1 cellular context compared by ENCODE assay signal in the genomic region with DNA sequence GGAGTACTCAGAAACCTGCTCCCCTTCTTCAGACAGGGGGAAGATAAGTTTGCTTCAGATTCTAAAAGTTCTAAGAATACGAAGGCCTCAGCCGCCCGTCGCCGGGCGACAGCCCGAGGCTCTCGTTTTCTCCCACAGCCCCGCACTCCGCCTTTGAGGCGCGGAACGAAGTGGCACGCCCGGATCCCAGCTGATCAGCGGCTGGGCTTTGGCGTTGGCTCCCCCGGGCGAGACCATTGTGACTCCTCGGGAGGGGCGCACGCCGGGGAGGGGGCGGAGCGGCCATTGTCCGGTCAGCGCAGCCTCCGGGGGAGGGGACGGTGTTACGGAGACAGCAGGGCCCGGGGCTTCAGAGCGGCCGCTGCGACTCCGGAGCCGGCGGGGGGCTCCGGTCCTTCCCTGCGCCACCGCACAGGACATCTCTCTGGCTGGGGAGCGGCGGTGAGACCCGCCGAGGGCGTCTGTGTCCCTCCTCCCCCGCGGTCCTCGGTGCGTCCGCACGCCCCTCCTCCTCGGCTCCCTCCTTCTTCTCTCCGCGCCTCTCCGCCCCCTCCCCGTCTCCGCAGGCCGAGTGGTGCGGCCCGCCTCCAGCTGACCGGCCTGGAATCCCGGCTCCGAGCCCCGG.
TF ChIP-seq lines count a peak whose summit lies in the region.

A gene with protein sequence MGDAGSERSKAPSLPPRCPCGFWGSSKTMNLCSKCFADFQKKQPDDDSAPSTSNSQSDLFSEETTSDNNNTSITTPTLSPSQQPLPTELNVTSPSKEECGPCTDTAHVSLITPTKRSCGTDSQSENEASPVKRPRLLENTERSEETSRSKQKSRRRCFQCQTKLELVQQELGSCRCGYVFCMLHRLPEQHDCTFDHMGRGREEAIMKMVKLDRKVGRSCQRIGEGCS (plus strand): TSS at position 551 of the 625 bp plus-strand sequence. CDS start 219 bp downstream, outside the sequence.

TF ChIP-seq in K562, 482 proteins besides CTCF, POLR2A, EP300 and RAD21 (continued from another document and continues in another):
- TF ChIP-seq, protein P1, sequence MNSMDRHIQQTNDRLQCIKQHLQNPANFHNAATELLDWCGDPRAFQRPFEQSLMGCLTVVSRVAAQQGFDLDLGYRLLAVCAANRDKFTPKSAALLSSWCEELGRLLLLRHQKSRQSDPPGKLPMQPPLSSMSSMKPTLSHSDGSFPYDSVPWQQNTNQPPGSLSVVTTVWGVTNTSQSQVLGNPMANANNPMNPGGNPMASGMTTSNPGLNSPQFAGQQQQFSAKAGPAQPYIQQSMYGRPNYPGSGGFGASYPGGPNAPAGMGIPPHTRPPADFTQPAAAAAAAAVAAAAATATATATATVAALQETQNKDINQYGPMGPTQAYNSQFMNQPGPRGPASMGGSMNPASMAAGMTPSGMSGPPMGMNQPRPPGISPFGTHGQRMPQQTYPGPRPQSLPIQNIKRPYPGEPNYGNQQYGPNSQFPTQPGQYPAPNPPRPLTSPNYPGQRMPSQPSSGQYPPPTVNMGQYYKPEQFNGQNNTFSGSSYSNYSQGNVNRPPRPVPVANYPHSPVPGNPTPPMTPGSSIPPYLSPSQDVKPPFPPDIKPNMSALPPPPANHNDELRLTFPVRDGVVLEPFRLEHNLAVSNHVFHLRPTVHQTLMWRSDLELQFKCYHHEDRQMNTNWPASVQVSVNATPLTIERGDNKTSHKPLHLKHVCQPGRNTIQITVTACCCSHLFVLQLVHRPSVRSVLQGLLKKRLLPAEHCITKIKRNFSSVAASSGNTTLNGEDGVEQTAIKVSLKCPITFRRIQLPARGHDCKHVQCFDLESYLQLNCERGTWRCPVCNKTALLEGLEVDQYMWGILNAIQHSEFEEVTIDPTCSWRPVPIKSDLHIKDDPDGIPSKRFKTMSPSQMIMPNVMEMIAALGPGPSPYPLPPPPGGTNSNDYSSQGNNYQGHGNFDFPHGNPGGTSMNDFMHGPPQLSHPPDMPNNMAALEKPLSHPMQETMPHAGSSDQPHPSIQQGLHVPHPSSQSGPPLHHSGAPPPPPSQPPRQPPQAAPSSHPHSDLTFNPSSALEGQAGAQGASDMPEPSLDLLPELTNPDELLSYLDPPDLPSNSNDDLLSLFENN (IDR thresholded peaks at IDR 0.05; ENCODE audit: low read depth in 2 of 2, low read length in 2 of 2): no peak
- TF ChIP-seq BHLHE40 (IDR thresholded peaks at IDR 0.05; ENCODE audit: low read length) (peak; percentile 92), MYNN (IDR thresholded peaks at IDR 0.05) (no peak), MYNN (CRISPR knock-in tag; IDR thresholded peaks at IDR 0.05) (no peak), SIX5 (IDR thresholded peaks at IDR 0.05; ENCODE audit: borderline replicate concordance in 1 of 2, insufficient read depth in 1 of 2, low read depth in 1 of 2, low read length in 2 of 2) (peak; percentile 54 to 62; a peak in 3 of 4 replicates), HNRNPK (IDR thresholded peaks at IDR 0.05; ENCODE audit: low read depth, low read length, poor library complexity, severe bottlenecking) (peak; percentile 96), E2F3 (CRISPR knock-in tag; IDR thresholded peaks at IDR 0.05) (no peak), ZNF77 (CRISPR knock-in tag; IDR thresholded peaks at IDR 0.05) (no peak), ARNT (IDR thresholded peaks at IDR 0.05) (no peak; a peak in 1 of 4 replicates), ELF1 (tag; IDR thresholded peaks at IDR 0.05) (peak; percentile 86; the same call in 1 of the 2 replicates), CBFA2T2 (conservative IDR thresholded peaks at IDR 0.05) (no peak), CHD2 (IDR thresholded peaks at IDR 0.05; ENCODE audit: low read depth, low read length) (0 out of 2 replicates have a peak, but pooled peaks have one; percentile 18), PHB (CRISPR knock-in tag; IDR thresholded peaks at IDR 0.05) (peak; percentile 71), HNRNPLL (IDR thresholded peaks at IDR 0.05; ENCODE audit: low read depth, low read length, poor library complexity, severe bottlenecking) (peak; percentile 75), NBN (IDR thresholded peaks at IDR 0.05; ENCODE audit: low read depth) (peak; percentile 86), CBFA2T3 (IDR thresholded peaks at IDR 0.05) (peak; percentile 41), ZNF174 (CRISPR knock-in tag; IDR thresholded peaks at IDR 0.05) (no peak), DACH1 (IDR thresholded peaks at IDR 0.05; ENCODE audit: partially characterized antibody) (peak; percentile 100), U2AF1 (optimal IDR thresholded peaks at IDR 0.05; ENCODE audit: low read depth, low read length) (peak; percentile 72), ZBTB7A (IDR thresholded peaks at IDR 0.05; ENCODE audit: borderline replicate concordance, control insufficient read depth, low read depth, low read length) (peak; percentile 36), POLR2AphosphoS2 (IDR thresholded peaks at IDR 0.05; ENCODE audit: low read length) (no peak), CAMTA2 (CRISPR knock-in tag; conservative IDR thresholded peaks at IDR 0.05) (0 out of 2 replicates have a peak, but pooled peaks have one; percentile 75), CBX1 (IDR thresholded peaks at IDR 0.05; ENCODE audit: low read depth) (no peak; the same call in 1 of the 2 replicates), NELFE (IDR thresholded peaks at IDR 0.05; ENCODE audit: insufficient read depth, insufficient read length) (no peak), PHF8 (IDR thresholded peaks at IDR 0.05; ENCODE audit: borderline replicate concordance, low read length) (peak; percentile 23; the same call in 1 of the 2 replicates), SIN3A (IDR thresholded peaks at IDR 0.05; ENCODE audit: borderline replicate concordance in 2 of 2, control insufficient read depth in 1 of 2, low read depth in 2 of 2, low read length in 2 of 2) (peak; percentile 80 to 98; a peak in 3 of 4 replicates), ZNF445 (CRISPR knock-in tag; IDR thresholded peaks at IDR 0.05; ENCODE audit: low read depth) (no peak), GTF2E2 (tag; IDR thresholded peaks at IDR 0.05) (peak; percentile 53; the same call in 1 of the 2 replicates), HOXB6 (CRISPR knock-in tag; IDR thresholded peaks at IDR 0.05; ENCODE audit: borderline replicate concordance) (no peak), ETV5 (CRISPR knock-in tag; IDR thresholded peaks at IDR 0.05; ENCODE audit: low read depth) (peak; percentile 49), NR2F6 (CRISPR knock-in tag; IDR thresholded peaks at IDR 0.05) (no peak), NFIC (IDR thresholded peaks at IDR 0.05) (0 out of 2 replicates have a peak, but pooled peaks have one; percentile 8), MYC (IDR thresholded peaks at IDR 0.05; ENCODE audit: low read depth, low read length) (no peak), MYC (CRISPR knock-in tag; IDR thresholded peaks at IDR 0.05; ENCODE audit: borderline replicate concordance, low read depth) (peak; percentile 56), SMAD1 (IDR thresholded peaks at IDR 0.05; ENCODE audit: low read depth, low read length, partially characterized antibody) (peak; percentile 15), ZNF263 (CRISPR knock-in tag; IDR thresholded peaks at IDR 0.05; ENCODE audit: borderline replicate concordance) (peak; percentile 99)
- TF ChIP-seq, protein P2, sequence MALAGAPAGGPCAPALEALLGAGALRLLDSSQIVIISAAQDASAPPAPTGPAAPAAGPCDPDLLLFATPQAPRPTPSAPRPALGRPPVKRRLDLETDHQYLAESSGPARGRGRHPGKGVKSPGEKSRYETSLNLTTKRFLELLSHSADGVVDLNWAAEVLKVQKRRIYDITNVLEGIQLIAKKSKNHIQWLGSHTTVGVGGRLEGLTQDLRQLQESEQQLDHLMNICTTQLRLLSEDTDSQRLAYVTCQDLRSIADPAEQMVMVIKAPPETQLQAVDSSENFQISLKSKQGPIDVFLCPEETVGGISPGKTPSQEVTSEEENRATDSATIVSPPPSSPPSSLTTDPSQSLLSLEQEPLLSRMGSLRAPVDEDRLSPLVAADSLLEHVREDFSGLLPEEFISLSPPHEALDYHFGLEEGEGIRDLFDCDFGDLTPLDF (CRISPR knock-in tag; IDR thresholded peaks at IDR 0.05): peak; percentile 69; the same call in 1 of the 2 replicates
- TF ChIP-seq, protein P3, sequence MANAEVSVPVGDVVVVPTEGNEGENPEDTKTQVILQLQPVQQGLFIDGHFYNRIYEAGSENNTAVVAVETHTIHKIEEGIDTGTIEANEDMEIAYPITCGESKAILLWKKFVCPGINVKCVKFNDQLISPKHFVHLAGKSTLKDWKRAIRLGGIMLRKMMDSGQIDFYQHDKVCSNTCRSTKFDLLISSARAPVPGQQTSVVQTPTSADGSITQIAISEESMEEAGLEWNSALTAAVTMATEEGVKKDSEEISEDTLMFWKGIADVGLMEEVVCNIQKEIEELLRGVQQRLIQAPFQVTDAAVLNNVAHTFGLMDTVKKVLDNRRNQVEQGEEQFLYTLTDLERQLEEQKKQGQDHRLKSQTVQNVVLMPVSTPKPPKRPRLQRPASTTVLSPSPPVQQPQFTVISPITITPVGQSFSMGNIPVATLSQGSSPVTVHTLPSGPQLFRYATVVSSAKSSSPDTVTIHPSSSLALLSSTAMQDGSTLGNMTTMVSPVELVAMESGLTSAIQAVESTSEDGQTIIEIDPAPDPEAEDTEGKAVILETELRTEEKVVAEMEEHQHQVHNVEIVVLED (CRISPR knock-in tag; IDR thresholded peaks at IDR 0.05): peak; percentile 69
- TF ChIP-seq, protein P4, sequence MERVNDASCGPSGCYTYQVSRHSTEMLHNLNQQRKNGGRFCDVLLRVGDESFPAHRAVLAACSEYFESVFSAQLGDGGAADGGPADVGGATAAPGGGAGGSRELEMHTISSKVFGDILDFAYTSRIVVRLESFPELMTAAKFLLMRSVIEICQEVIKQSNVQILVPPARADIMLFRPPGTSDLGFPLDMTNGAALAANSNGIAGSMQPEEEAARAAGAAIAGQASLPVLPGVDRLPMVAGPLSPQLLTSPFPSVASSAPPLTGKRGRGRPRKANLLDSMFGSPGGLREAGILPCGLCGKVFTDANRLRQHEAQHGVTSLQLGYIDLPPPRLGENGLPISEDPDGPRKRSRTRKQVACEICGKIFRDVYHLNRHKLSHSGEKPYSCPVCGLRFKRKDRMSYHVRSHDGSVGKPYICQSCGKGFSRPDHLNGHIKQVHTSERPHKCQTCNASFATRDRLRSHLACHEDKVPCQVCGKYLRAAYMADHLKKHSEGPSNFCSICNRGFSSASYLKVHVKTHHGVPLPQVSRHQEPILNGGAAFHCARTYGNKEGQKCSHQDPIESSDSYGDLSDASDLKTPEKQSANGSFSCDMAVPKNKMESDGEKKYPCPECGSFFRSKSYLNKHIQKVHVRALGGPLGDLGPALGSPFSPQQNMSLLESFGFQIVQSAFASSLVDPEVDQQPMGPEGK (CRISPR knock-in tag; IDR thresholded peaks at IDR 0.05; ENCODE audit: borderline replicate concordance): no peak
- TF ChIP-seq, protein P5, sequence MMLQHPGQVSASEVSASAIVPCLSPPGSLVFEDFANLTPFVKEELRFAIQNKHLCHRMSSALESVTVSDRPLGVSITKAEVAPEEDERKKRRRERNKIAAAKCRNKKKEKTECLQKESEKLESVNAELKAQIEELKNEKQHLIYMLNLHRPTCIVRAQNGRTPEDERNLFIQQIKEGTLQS (IDR thresholded peaks at IDR 0.05): peak; percentile 63; the same call in 1 of the 2 replicates
- TF ChIP-seq, protein P5 (CRISPR knock-in tag; conservative IDR thresholded peaks at IDR 0.05): no peak; the same call in 1 of the 2 replicates
- TF ChIP-seq, protein P6, sequence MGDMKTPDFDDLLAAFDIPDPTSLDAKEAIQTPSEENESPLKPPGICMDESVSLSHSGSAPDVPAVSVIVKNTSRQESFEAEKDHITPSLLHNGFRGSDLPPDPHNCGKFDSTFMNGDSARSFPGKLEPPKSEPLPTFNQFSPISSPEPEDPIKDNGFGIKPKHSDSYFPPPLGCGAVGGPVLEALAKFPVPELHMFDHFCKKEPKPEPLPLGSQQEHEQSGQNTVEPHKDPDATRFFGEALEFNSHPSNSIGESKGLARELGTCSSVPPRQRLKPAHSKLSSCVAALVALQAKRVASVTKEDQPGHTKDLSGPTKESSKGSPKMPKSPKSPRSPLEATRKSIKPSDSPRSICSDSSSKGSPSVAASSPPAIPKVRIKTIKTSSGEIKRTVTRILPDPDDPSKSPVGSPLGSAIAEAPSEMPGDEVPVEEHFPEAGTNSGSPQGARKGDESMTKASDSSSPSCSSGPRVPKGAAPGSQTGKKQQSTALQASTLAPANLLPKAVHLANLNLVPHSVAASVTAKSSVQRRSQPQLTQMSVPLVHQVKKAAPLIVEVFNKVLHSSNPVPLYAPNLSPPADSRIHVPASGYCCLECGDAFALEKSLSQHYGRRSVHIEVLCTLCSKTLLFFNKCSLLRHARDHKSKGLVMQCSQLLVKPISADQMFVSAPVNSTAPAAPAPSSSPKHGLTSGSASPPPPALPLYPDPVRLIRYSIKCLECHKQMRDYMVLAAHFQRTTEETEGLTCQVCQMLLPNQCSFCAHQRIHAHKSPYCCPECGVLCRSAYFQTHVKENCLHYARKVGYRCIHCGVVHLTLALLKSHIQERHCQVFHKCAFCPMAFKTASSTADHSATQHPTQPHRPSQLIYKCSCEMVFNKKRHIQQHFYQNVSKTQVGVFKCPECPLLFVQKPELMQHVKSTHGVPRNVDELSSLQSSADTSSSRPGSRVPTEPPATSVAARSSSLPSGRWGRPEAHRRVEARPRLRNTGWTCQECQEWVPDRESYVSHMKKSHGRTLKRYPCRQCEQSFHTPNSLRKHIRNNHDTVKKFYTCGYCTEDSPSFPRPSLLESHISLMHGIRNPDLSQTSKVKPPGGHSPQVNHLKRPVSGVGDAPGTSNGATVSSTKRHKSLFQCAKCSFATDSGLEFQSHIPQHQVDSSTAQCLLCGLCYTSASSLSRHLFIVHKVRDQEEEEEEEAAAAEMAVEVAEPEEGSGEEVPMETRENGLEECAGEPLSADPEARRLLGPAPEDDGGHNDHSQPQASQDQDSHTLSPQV (IDR thresholded peaks at IDR 0.05): no peak
- TF ChIP-seq, protein P7, sequence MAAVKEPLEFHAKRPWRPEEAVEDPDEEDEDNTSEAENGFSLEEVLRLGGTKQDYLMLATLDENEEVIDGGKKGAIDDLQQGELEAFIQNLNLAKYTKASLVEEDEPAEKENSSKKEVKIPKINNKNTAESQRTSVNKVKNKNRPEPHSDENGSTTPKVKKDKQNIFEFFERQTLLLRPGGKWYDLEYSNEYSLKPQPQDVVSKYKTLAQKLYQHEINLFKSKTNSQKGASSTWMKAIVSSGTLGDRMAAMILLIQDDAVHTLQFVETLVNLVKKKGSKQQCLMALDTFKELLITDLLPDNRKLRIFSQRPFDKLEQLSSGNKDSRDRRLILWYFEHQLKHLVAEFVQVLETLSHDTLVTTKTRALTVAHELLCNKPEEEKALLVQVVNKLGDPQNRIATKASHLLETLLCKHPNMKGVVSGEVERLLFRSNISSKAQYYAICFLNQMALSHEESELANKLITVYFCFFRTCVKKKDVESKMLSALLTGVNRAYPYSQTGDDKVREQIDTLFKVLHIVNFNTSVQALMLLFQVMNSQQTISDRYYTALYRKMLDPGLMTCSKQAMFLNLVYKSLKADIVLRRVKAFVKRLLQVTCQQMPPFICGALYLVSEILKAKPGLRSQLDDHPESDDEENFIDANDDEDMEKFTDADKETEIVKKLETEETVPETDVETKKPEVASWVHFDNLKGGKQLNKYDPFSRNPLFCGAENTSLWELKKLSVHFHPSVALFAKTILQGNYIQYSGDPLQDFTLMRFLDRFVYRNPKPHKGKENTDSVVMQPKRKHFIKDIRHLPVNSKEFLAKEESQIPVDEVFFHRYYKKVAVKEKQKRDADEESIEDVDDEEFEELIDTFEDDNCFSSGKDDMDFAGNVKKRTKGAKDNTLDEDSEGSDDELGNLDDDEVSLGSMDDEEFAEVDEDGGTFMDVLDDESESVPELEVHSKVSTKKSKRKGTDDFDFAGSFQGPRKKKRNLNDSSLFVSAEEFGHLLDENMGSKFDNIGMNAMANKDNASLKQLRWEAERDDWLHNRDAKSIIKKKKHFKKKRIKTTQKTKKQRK (IDR thresholded peaks at IDR 0.05; ENCODE audit: borderline replicate concordance, low read depth, low read length): 0 out of 2 replicates have a peak, but pooled peaks have one; percentile 23
